Comparison of ENCODE assay signal across 12 cellular contexts in the genomic region with DNA sequence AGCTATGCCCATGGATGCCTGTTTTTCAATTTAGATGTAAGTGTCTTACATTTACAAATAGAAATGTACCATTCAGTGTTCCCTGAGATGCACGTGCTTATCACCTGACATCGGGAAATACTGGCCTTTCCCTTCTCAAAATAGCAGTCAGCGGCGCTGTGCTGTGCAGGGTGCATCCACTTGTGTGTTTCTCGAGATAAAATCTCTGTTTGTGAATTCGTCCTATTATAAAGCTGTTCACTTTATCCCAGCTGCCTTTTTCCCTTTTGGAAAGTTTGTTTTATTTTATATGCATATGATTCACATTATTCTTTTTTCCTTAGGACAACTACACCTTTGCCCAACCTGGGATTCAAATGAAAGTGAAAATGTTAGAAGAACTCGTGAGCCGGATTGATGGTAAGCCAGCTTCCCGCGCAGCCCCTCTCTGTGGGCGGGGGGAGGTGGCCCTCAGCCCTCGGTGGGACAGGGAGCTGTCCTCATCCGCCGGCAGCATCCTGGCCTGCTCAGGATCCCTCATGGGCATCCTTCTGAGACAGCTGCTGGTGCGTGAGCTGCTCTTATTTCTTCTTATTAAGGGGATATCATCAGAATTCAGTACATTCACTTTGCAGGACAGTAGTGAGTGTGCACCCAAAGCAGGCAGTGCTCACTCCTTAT.
DNase-seq lines count a peak whose midpoint lies in the region; ATAC-seq and TF ChIP-seq lines count a peak whose summit lies in the region.
"Had no signal": no experiment of that assay in that cellular context is flagged by ENCODE, and none has a peak within 500 bp of the region (broad histone marks: within the 10 kb centered on the region; RNA-seq: fewer than 3 reads in every experiment).

No MANE protein-coding gene starts in this region.

- no peak overlapping the region for H3K27ac ChIP-seq in osteoblast (ENCODE audit: low read depth, low read length)
- no peak overlapping the region for H3K27ac ChIP-seq in trophoblast cell (ENCODE audit: low read depth, low read length)
- H3K27ac ChIP-seq: C4-2B, GM23248 had no signal

- intact Hi-C loops in Right ventricle myocardium superior (cut with DNase I) (no loop called here), cardiac septum (cut with DNase I) (no loop called here)

- H4K91ac ChIP-seq in trophoblast cell (ENCODE audit: low read depth, low read length): no peak overlapping the region

- WGBS in trophoblast cell (ENCODE audit: extremely low coverage, insufficient coverage, insufficient read length): no CpG with 5 or more reads among the region's 15 CpGs

- no peak overlapping the region for H3K4ac ChIP-seq in trophoblast cell (ENCODE audit: low read depth, low read length)

- H4K12ac ChIP-seq in trophoblast cell (ENCODE audit: low read depth, low read length): no peak overlapping the region

- TF ChIP-seq CTCF in osteoblast (IDR thresholded peaks at IDR 0.05; ENCODE audit: extremely low read depth, low read depth, low read length): no peak

- no peaks in the 10 kb centered on the region for H3K4me1 ChIP-seq in osteoblast (ENCODE audit: insufficient read depth, low read length)
- peaks cover 3 to 5% of the 10 kb centered on the region in 2 experiments for H3K4me1 ChIP-seq in trophoblast cell (ENCODE audit: control insufficient read depth in 1 of 2, insufficient read depth in 2 of 2, low read length in 2 of 2)

- H2BK120ac ChIP-seq in trophoblast cell (ENCODE audit: insufficient read depth, low read length, poor library complexity): no peak overlapping the region

- no peaks in the 10 kb centered on the region for H3K79me1 ChIP-seq in trophoblast cell (ENCODE audit: low read length)

- H3K36me3 ChIP-seq in H7 (replicated peaks; ENCODE audit: control insufficient read depth, insufficient read depth, low read length) (no peaks in the 10 kb centered on the region), osteoblast (ENCODE audit: insufficient read depth, low read length) (no peaks in the 10 kb centered on the region), trophoblast cell (ENCODE audit: control insufficient read depth in 1 of 2, insufficient read depth in 2 of 2, low read length in 2 of 2) (peaks cover 0 to 3% of the 10 kb centered on the region in 2 experiments)

- H2BK5ac ChIP-seq in trophoblast cell (ENCODE audit: low read depth, low read length, poor library complexity): no peak overlapping the region

- no peak overlapping the region for H2AK5ac ChIP-seq in trophoblast cell (ENCODE audit: low read length)

- H3K14ac ChIP-seq in trophoblast cell (ENCODE audit: low read length): no peak overlapping the region

- no peak overlapping the region for H3K18ac ChIP-seq in trophoblast cell (ENCODE audit: low read length)

- no peak overlapping the region for H4K8ac ChIP-seq in trophoblast cell (ENCODE audit: low read depth, low read length)

- H3K9me3 ChIP-seq in osteoblast (ENCODE audit: low read depth, low read length) (no peaks in the 10 kb centered on the region), trophoblast cell (ENCODE audit: insufficient read depth, low read depth, low read length) (no peaks in the 10 kb centered on the region)
- H3K9me3 ChIP-seq: Caco-2 had no signal

- H3K27me3 ChIP-seq in H7 (ENCODE audit: control insufficient read depth, insufficient read depth, low read length): no peaks in the 10 kb centered on the region
- no peaks in the 10 kb centered on the region for H3K27me3 ChIP-seq in osteoblast (ENCODE audit: insufficient read depth, low read length)
- H3K27me3 ChIP-seq in trophoblast cell (ENCODE audit: insufficient read depth, low read length): no peaks in the 10 kb centered on the region

- H3K4me3 ChIP-seq in H7 (ENCODE audit: insufficient read depth, low read depth, low read length) (no peak overlapping the region), osteoblast (ENCODE audit: insufficient read depth, low read length) (no peak overlapping the region), trophoblast cell (ENCODE audit: low read depth, low read length) (no peak overlapping the region)
- H3K4me3 ChIP-seq: GM23248 had no signal

- peak; percentile 52 for ATAC-seq in Right ventricle myocardium superior (ENCODE audit: poor library complexity)

- DNase-seq in Right ventricle myocardium superior (no peak), cardiac septum (ENCODE audit: low spot score) (no peak), H7 (peak; percentile 48), osteoblast (ENCODE audit: insufficient read length, low spot score, missing footprints) (peak; percentile 9), NCI-H146 (lab: John Stamatoyannopoulos, UW) (no peak), trophoblast cell (no peak)
- no peak for DNase-seq in stimulated activated CD4-positive, alpha-beta T cell treated with anti-CD3 and anti-CD28 coated beads, Interleukin-2, amount 100 ng/mL, for 24 hours
- DNase-seq: CD4-positive, alpha-beta T cell; GM23248; HCEC 1CT had no signal

- H2BK12ac ChIP-seq in trophoblast cell (ENCODE audit: low read length): no peak overlapping the region

- H3K23ac ChIP-seq in trophoblast cell (ENCODE audit: low read length): no peak overlapping the region

- no peaks in the 10 kb centered on the region for H3K79me2 ChIP-seq in osteoblast (ENCODE audit: insufficient read depth, low read length)
- H3K79me2 ChIP-seq in trophoblast cell (ENCODE audit: control insufficient read depth, insufficient read depth, low read length, poor library complexity): no peaks in the 10 kb centered on the region

- no peak overlapping the region for H3K9ac ChIP-seq in trophoblast cell (ENCODE audit: low read length)
- H3K9ac ChIP-seq: GM23248 had no signal

- no peak overlapping the region for H3K4me2 ChIP-seq in osteoblast (ENCODE audit: insufficient read depth, low read length)
- H3K4me2 ChIP-seq in trophoblast cell (ENCODE audit: low read length): no peak overlapping the region

- H4K20me1 ChIP-seq in osteoblast (ENCODE audit: insufficient read depth, low read length): peaks cover 17% of the 10 kb centered on the region

- no peak overlapping the region for H2AFZ ChIP-seq in osteoblast (ENCODE audit: low read length)
- no peak overlapping the region for H2AFZ ChIP-seq in trophoblast cell (ENCODE audit: insufficient read depth, low read length, poor library complexity)
- H2AFZ ChIP-seq: GM23248 had no signal

Comparison
In these comparisons a context has a peak if more than half of its experiments do, and no peak if none do; other contexts are left out.
1. DNase-seq: peak in H7 (single experiment) and osteoblast (single experiment); none in Right ventricle myocardium superior (single experiment), cardiac septum (single experiment), stimulated activated CD4-positive, alpha-beta T cell treated with anti-CD3 and anti-CD28 coated beads, Interleukin-2, amount 100 ng/mL, for 24 hours (0 of 2), NCI-H146 (single experiment) and trophoblast cell (0 of 2).